Comparison of ENCODE assay signal across 10 cellular contexts in genomic region chr12:116718578-116719454, GRCh38. TPM values are rescaled to one million over a fixed set of nuclear protein-coding genes. Genes with fewer than 3 reads are reported as not detected.
DNase-seq lines count a peak whose midpoint lies in the region; ATAC-seq and TF ChIP-seq lines count a peak whose summit lies in the region.
"Had no signal": no experiment of that assay in that cellular context is flagged by ENCODE, and none has a peak within 500 bp of the region (broad histone marks: within the 10 kb centered on the region; RNA-seq: fewer than 3 reads in every experiment).

No MANE protein-coding gene starts in this region.

- H3K9me3 ChIP-seq in right atrium auricular region (no peaks in the 10 kb centered on the region), upper lobe of right lung (no peaks in the 10 kb centered on the region)

- ATAC-seq in Right ventricle myocardium superior (ENCODE audit: poor library complexity) = peak; percentile 13
- ATAC-seq in upper lobe of right lung = peak; percentile 19

- in situ Hi-C loops in astrocyte of the spinal cord (cut with HindIII; ENCODE audit: low sequenced_read_pairs) = no loop called here

- peak overlapping the region in 1 of 2 donors; percentile 44 for H3K27ac ChIP-seq in right atrium auricular region
- peak overlapping the region; percentile 52 for H3K27ac ChIP-seq in upper lobe of right lung
- H3K27ac ChIP-seq: C4-2B had no signal

- H3K36me3 ChIP-seq in right atrium auricular region = peaks cover 12% of the 10 kb centered on the region
- peaks cover 64% of the 10 kb centered on the region for H3K36me3 ChIP-seq in upper lobe of right lung

- H3K4me3 Mint-ChIP-seq in glutamatergic neuron (ENCODE audit: unreplicated experiment) = no peak overlapping the region

- H3K4me1 ChIP-seq in right atrium auricular region (peaks cover 0 to 24% of the 10 kb centered on the region in 2 donors), upper lobe of right lung (peaks cover 22% of the 10 kb centered on the region)

- no peak overlapping the region for H3K4me3 ChIP-seq in right atrium auricular region
- no peak overlapping the region for H3K4me3 ChIP-seq in astrocyte of the spinal cord (ENCODE audit: low read depth, low read length)
- H3K4me3 ChIP-seq in upper lobe of right lung = no peak overlapping the region

- intact Hi-C loops in Right ventricle myocardium superior (cut with DNase I) = no loop called here
- intact Hi-C loops in upper lobe of right lung (cut with DNase I) = no loop called here

- H3K27ac Mint-ChIP-seq in glutamatergic neuron (ENCODE audit: unreplicated experiment) = no peak overlapping the region

- no peak for TF ChIP-seq CTCF in right atrium auricular region (IDR thresholded peaks at IDR 0.05)
- no peak for TF ChIP-seq CTCF in astrocyte of the spinal cord (IDR thresholded peaks at IDR 0.05; ENCODE audit: low read depth, low read length)
- TF ChIP-seq CTCF in upper lobe of right lung (IDR thresholded peaks at IDR 0.05) = no peak
- no peak for TF ChIP-seq CTCF in glutamatergic neuron (IDR thresholded peaks at IDR 0.05; ENCODE audit: partially characterized antibody, unreplicated experiment)

- H3K9me3 Mint-ChIP-seq in glutamatergic neuron (ENCODE audit: unreplicated experiment) = no peaks in the 10 kb centered on the region

- H3K36me3 Mint-ChIP-seq in glutamatergic neuron (ENCODE audit: unreplicated experiment) = no peaks in the 10 kb centered on the region

- H3K27me3 Mint-ChIP-seq in glutamatergic neuron (ENCODE audit: unreplicated experiment) = no peaks in the 10 kb centered on the region

- H3K27me3 ChIP-seq in right atrium auricular region = no peaks in the 10 kb centered on the region
- no peaks in the 10 kb centered on the region for H3K27me3 ChIP-seq in upper lobe of right lung

- DNase-seq in Right ventricle myocardium superior (no peak), right atrium auricular region (ENCODE audit: low spot score) (no peak), astrocyte of the spinal cord (ENCODE audit: low read depth, low spot score) (peak; percentile 67), medulla oblongata (ENCODE audit: extremely low spot score) (peak; percentile 53), upper lobe of right lung (no peak), SIG-M5 (lab: John Stamatoyannopoulos, UW) (no peak), HuH-7.5 (ENCODE audit: low spot score) (no peak), glutamatergic neuron (no peak)
- DNase-seq: NCI-H146 had no signal

- H3K4me1 Mint-ChIP-seq in glutamatergic neuron (ENCODE audit: low read depth, unreplicated experiment) = peaks cover 3% of the 10 kb centered on the region

RNA-seq across cellular contexts. Expression of gene SPRING1, which starts 19.1 kb away (rescaled TPM):
- total RNA-seq in Right ventricle myocardium superior = 8.0 TPM
- 10 to 100 TPM in 1 of 2 donors, 1 to 10 TPM in 1; 9.4 to 12.0 TPM for total RNA-seq in right atrium auricular region
- total RNA-seq in upper lobe of right lung = 126 TPM
- total RNA-seq in glutamatergic neuron (ENCODE audit: unreplicated experiment) = 40.8 TPM

RNA-seq across cellular contexts. Expression of gene RNFT2, which starts 19.3 kb away (rescaled TPM):
- total RNA-seq in Right ventricle myocardium superior (0.62 TPM), right atrium auricular region (1 to 10 TPM in 1 of 2 donors, under 1 TPM in 1; 0.89 to 1.1 TPM), upper lobe of right lung (2.6 TPM), glutamatergic neuron (ENCODE audit: unreplicated experiment) (55.8 TPM)

Comparison
In these comparisons a context has a peak if more than half of its experiments do, and no peak if none do; other contexts are left out.
1. DNase-seq: peak in astrocyte of the spinal cord (single experiment) and medulla oblongata (single experiment); none in Right ventricle myocardium superior (single experiment), right atrium auricular region (single experiment), upper lobe of right lung (single experiment), SIG-M5 (single experiment), HuH-7.5 (single experiment) and glutamatergic neuron (single experiment).
2. RNA of gene RNFT2, which starts 19.3 kb away (total RNA-seq): 55.8 TPM in glutamatergic neuron (single experiment); 2.6 TPM in upper lobe of right lung (single experiment), 0.89 to 1.1 TPM in right atrium auricular region and 0.62 TPM in Right ventricle myocardium superior (single experiment); every median in the first group is over 10 times any median in the second.